In genomic region chr14:63922696-63923421, GRCh38 we compare ENCODE assay signal across 9 cellular contexts.
A peak's percentile ranks its signal among the peaks of the same experiment; 100 is the strongest.
DNase-seq lines count a peak whose midpoint lies in the region; ATAC-seq and TF ChIP-seq lines count a peak whose summit lies in the region.
"Had no signal": no experiment of that assay in that cellular context is flagged by ENCODE, and none has a peak within 500 bp of the region (broad histone marks: within the 10 kb centered on the region; RNA-seq: fewer than 3 reads in every experiment).

No MANE protein-coding gene starts in this region.

- H3K27me3 ChIP-seq in body of pancreas, result no peaks in the 10 kb centered on the region
- H3K27me3 ChIP-seq in upper lobe of left lung, result no peaks in the 10 kb centered on the region
- H3K27me3 ChIP-seq: spleen had no signal

- H3K4me1 ChIP-seq in body of pancreas (peaks cover 17% of the 10 kb centered on the region), upper lobe of left lung (peaks cover 0 to 8% (median 3%) of the 10 kb centered on the region in 4 donors)
- H3K4me1 ChIP-seq: spleen had no signal

- peaks cover 19% of the 10 kb centered on the region for H3K4me1 Mint-ChIP-seq in activated T-cell treated with anti-CD3 and anti-CD28 coated beads, Interleukin-2, amount 50 U/mL, for 24 hours (ENCODE audit: low read depth)

- H3K27ac ChIP-seq in body of pancreas, result peak overlapping the region; percentile 44 to 66 (median 55)
- peak overlapping the region; percentile 59 to 74 (median 72) for H3K27ac ChIP-seq in upper lobe of left lung
- H3K27ac ChIP-seq: spleen had no signal

- intact Hi-C loops in body of pancreas (cut with DNase I), result no loop called here

- H3K9me3 Mint-ChIP-seq in activated T-cell treated with anti-CD3 and anti-CD28 coated beads, Interleukin-2, amount 50 U/mL, for 24 hours, result no peaks in the 10 kb centered on the region

- DNase-seq in activated T-cell treated with anti-CD3 and anti-CD28 coated beads, Interleukin-2, amount 50 U/mL, for 24 hours, result no peak
- DNase-seq in activated T-cell treated with anti-CD3 and anti-CD28 coated beads for 4 hours (no peak), body of pancreas (peak; percentile 45 to 72 (median 70)), left lobe of liver (ENCODE audit: low spot score) (no peak), upper lobe of left lung (peak in 1 of 2 donors; percentile 69), NCI-H524 treated with DMSO at 0.1 percent for 48 hours (lab: John Stamatoyannopoulos, UW) (no peak), D341Med (ENCODE audit: low spot score) (no peak)
- DNase-seq: spleen had no signal

- H3K4me3 ChIP-seq in body of pancreas, result no peak overlapping the region
- H3K4me3 ChIP-seq in upper lobe of left lung, result no peak overlapping the region
- H3K4me3 ChIP-seq: spleen had no signal

- peak in 2 of 3 donors; percentile 46 to 49 for TF ChIP-seq POLR2A in body of pancreas (IDR thresholded peaks at IDR 0.05)
- peak in 1 of 4 donors; percentile 38 for TF ChIP-seq POLR2A in upper lobe of left lung (IDR thresholded peaks at IDR 0.05)

- peak overlapping the region; percentile 22 for H3K27ac Mint-ChIP-seq in activated T-cell treated with anti-CD3 and anti-CD28 coated beads, Interleukin-2, amount 50 U/mL, for 24 hours

- H3K27me3 Mint-ChIP-seq in activated T-cell treated with anti-CD3 and anti-CD28 coated beads, Interleukin-2, amount 50 U/mL, for 24 hours, result no peaks in the 10 kb centered on the region

- H3K9me3 ChIP-seq in body of pancreas (no peaks in the 10 kb centered on the region), upper lobe of left lung (no peaks in the 10 kb centered on the region)

- H3K36me3 Mint-ChIP-seq in activated T-cell treated with anti-CD3 and anti-CD28 coated beads, Interleukin-2, amount 50 U/mL, for 24 hours (ENCODE audit: low read depth), result peaks cover 37% of the 10 kb centered on the region

- 33 to 37% methylated on average over 5 of the region's 5 CpGs for WGBS in body of pancreas, 2 donors
- 46 to 49% methylated on average over 5 of the region's 5 CpGs for WGBS in upper lobe of left lung, 2 donors

- ATAC-seq in body of pancreas (peak; percentile 89), left lobe of liver (peak; percentile 88), upper lobe of left lung (ENCODE audit: low FRiP score in 2 of 2) (peak; percentile 57 to 88), GM21737 (IDR thresholded peaks at IDR 0.05; ENCODE audit: unreplicated experiment) (no peak)

- no peaks in the 10 kb centered on the region for H3K36me3 ChIP-seq in body of pancreas (replicated peaks in 1 of 2; ENCODE audit: insufficient read depth in 1 of 2, low read depth in 2 of 2)
- no peaks in the 10 kb centered on the region for H3K36me3 ChIP-seq in upper lobe of left lung

- H3K4me3 Mint-ChIP-seq in activated T-cell treated with anti-CD3 and anti-CD28 coated beads, Interleukin-2, amount 50 U/mL, for 24 hours, result no peak overlapping the region

- TF ChIP-seq EP300 in upper lobe of left lung (IDR thresholded peaks at IDR 0.05), result peak in 1 of 4 donors; percentile 64

- no peak for TF ChIP-seq CTCF in body of pancreas (IDR thresholded peaks at IDR 0.05)
- no peak for TF ChIP-seq CTCF in upper lobe of left lung (IDR thresholded peaks at IDR 0.05)

Comparison
In these comparisons a context has a peak if more than half of its experiments do, and no peak if none do; other contexts are left out.
1. DNase-seq: peak in body of pancreas (4 of 4); none in activated T-cell treated with anti-CD3 and anti-CD28 coated beads, Interleukin-2, amount 50 U/mL, for 24 hours (single experiment), activated T-cell treated with anti-CD3 and anti-CD28 coated beads for 4 hours (single experiment), left lobe of liver (single experiment), NCI-H524 treated with DMSO at 0.1 percent for 48 hours (single experiment) and D341Med (single experiment).